8 cellular contexts compared by ENCODE assay signal in the genomic region with DNA sequence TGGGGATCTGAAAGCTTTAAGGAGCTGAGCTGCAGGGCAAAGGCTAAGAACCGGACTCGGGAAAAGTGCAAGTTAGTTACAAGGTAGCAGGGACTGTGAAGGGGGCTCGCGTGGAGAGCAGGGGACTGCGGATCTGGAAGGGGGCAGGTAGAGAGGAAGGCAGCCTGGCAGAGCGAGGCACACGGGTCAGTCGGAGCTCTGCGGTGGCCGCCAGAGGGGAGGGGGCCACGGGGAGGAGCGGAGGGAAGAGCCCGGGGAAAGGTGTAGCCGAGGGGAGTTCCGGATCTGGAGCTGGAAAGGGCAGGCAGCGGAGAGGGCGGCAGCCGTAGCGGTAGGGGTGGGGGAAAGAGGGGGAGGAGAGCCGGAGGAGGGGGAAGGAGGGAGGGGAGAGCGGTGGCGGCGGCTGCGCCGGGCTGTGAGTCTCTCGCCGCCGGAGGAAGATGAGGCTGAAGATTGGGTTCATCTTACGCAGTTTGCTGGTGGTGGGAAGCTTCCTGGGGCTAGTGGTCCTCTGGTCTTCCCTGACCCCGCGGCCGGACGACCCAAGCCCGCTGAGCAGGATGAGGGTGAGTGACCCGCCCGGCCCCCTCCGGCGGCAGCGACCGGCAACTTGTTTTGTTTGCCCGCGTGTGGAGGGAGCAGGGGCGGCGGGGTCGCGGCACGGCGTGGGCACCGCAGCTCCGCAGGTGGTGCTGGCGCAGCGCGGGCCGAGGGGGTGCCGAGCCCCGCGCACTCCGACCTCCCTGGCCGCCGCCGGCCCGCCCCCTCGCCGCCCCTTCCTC. TPM values are rescaled to one million over a fixed set of nuclear protein-coding genes. Genes with fewer than 3 reads are reported as not detected.
DNase-seq lines count a peak whose midpoint lies in the region; ATAC-seq and TF ChIP-seq lines count a peak whose summit lies in the region.

GALNT7 (plus strand) TSS at position 416 of the 782 bp plus-strand sequence; CDS start at position 441, 25 bp downstream.

- ATAC-seq in HG02610 (IDR thresholded peaks at IDR 0.05; ENCODE audit: unreplicated experiment) = peak; percentile 31
- peak; percentile 61 to 62 (median 62) for ATAC-seq in T-cell (replicated peaks in 1 of 4)
- peak; percentile 68 to 81 for ATAC-seq in left cardiac atrium

- H3K27ac Mint-ChIP-seq in T-cell = peak within 1 kb of the TSS; percentile 94 to 95

- H3K27ac ChIP-seq in prostate gland = peak within 1 kb of the TSS; percentile 84 to 90
- peak within 1 kb of the TSS; percentile 92 for H3K27ac ChIP-seq in vagina

- H3K9me3 Mint-ChIP-seq in T-cell = no peaks in the 10 kb centered on the region

- H3K4me1 Mint-ChIP-seq in T-cell = peaks cover 43 to 63% (median 52%) of the 10 kb centered on the region in 3 donors

- CTCF ChIA-PET in T-cell (lab: Charles Lee) = interaction anchor here (0.8 to 1.4 kb wide), 3 partner anchors 127 to 155 kb away, joined by 6 read pairs; no protein-coding TSS in a partner anchor

- no peaks in the 10 kb centered on the region for H3K27me3 Mint-ChIP-seq in T-cell

- H3K4me3 Mint-ChIP-seq in T-cell = peak within 1 kb of the TSS; percentile 94 to 100 (median 97)

- H3K4me1 ChIP-seq in adipocyte (ENCODE audit: control insufficient read depth, insufficient read depth, low read length) = peaks cover 10% of the 10 kb centered on the region
- no peaks in the 10 kb centered on the region for H3K4me1 ChIP-seq in prostate gland (replicated peaks)
- peaks cover 10% of the 10 kb centered on the region for H3K4me1 ChIP-seq in vagina

- no peaks in the 10 kb centered on the region for H3K36me3 Mint-ChIP-seq in T-cell

- POLR2A ChIA-PET in T-cell (lab: Charles Lee) = interaction anchor here (0.6 to 0.7 kb wide), 2 partner anchors 135 to 274 kb away, joined by 4 to 6 read pairs; no protein-coding TSS in a partner anchor

- TF ChIP-seq POLR2A in prostate gland (IDR thresholded peaks at IDR 0.05) (no peak), vagina (IDR thresholded peaks at IDR 0.05) (no peak)

- H3K27me3 ChIP-seq in adipocyte (replicated peaks; ENCODE audit: control insufficient read depth, insufficient read depth, low read length) = no peaks in the 10 kb centered on the region
- no peaks in the 10 kb centered on the region for H3K27me3 ChIP-seq in prostate gland (replicated peaks; ENCODE audit: insufficient read depth)
- no peaks in the 10 kb centered on the region for H3K27me3 ChIP-seq in vagina

- H3K9me3 ChIP-seq in adipocyte (ENCODE audit: control insufficient read depth, low read length) (no peaks in the 10 kb centered on the region), prostate gland (no peaks in the 10 kb centered on the region), vagina (no peaks in the 10 kb centered on the region)

- under 1% methylated on average over 58 of the region's 64 CpGs for WGBS in prostate gland

- TF ChIP-seq CTCF in GM12865 (IDR thresholded peaks at IDR 0.05; ENCODE audit: insufficient read depth, low read depth, low read length, missing control alignments) (no peak), prostate gland (IDR thresholded peaks at IDR 0.05) (peak in 1 of 4 experiments; percentile 5), vagina (IDR thresholded peaks at IDR 0.05) (no peak)

- H3K4me3 ChIP-seq in GM12865 (ENCODE audit: low read depth, low read length) (peak within 1 kb of the TSS; percentile 95), adipocyte (ENCODE audit: low read length) (peak within 1 kb of the TSS; percentile 82), prostate gland (peak within 1 kb of the TSS; percentile 84 to 87), vagina (peak within 1 kb of the TSS; percentile 81 to 88)

- H3K9ac ChIP-seq in adipocyte (ENCODE audit: low read length) = peak within 1 kb of the TSS; percentile 74

- DNase-seq in GM12865 (ENCODE audit: low read depth) = peak; percentile 86
- peak; percentile 69 for DNase-seq in NCI-H1105 treated with DMSO at 0.1 percent for 48 hours (lab: John Stamatoyannopoulos, UW)
- peak; percentile 24 to 66 (median 50) for DNase-seq in T-cell
- DNase-seq in adipocyte (ENCODE audit: low read depth) = peak; percentile 75
- DNase-seq in left cardiac atrium = peak; percentile 65
- DNase-seq in prostate gland (ENCODE audit: low spot score) = peak; percentile 76
- DNase-seq in vagina (ENCODE audit: extremely low spot score in 2 of 2) = no peak

- H3K36me3 ChIP-seq in adipocyte (ENCODE audit: control insufficient read depth, insufficient read depth, low read length, severe bottlenecking) (no peaks in the 10 kb centered on the region), prostate gland (no peaks in the 10 kb centered on the region), vagina (no peaks in the 10 kb centered on the region)

- intact Hi-C loops in left cardiac atrium (cut with DNase I) (no loop called here), prostate gland (cut with DNase I) (loop anchor here (5.0 kb wide), 1 partner anchor 131 kb away; no protein-coding TSS in a partner anchor), vagina (cut with DNase I) (no loop called here)

RNA-seq across cellular contexts. Expression of gene GALNT7, which starts in this region (rescaled TPM):
- total RNA-seq in T-cell (10 to 100 TPM; 12.2 to 16.6 (median 14.0) TPM), left cardiac atrium (1 to 10 TPM; 5.8 to 8.0 TPM), prostate gland (100 to 1,000 TPM in 1 of 2 donors, 10 to 100 TPM in 1; 45.5 to 109 TPM), vagina (9.1 TPM)

Comparison
In these comparisons a context has a peak if more than half of its experiments do, and no peak if none do; other contexts are left out.
1. DNase-seq: peak in GM12865 (single experiment), NCI-H1105 treated with DMSO at 0.1 percent for 48 hours (single experiment), T-cell (34 of 34), adipocyte (single experiment), left cardiac atrium (single experiment) and prostate gland (single experiment); none in vagina (0 of 2).
2. Peak in every context shown above with its lines, with median percentiles within 50 percentile points of each other: H3K4me3 ChIP-seq and ATAC-seq.